ENCODE assay signal across 1 cellular context in the genomic region with DNA sequence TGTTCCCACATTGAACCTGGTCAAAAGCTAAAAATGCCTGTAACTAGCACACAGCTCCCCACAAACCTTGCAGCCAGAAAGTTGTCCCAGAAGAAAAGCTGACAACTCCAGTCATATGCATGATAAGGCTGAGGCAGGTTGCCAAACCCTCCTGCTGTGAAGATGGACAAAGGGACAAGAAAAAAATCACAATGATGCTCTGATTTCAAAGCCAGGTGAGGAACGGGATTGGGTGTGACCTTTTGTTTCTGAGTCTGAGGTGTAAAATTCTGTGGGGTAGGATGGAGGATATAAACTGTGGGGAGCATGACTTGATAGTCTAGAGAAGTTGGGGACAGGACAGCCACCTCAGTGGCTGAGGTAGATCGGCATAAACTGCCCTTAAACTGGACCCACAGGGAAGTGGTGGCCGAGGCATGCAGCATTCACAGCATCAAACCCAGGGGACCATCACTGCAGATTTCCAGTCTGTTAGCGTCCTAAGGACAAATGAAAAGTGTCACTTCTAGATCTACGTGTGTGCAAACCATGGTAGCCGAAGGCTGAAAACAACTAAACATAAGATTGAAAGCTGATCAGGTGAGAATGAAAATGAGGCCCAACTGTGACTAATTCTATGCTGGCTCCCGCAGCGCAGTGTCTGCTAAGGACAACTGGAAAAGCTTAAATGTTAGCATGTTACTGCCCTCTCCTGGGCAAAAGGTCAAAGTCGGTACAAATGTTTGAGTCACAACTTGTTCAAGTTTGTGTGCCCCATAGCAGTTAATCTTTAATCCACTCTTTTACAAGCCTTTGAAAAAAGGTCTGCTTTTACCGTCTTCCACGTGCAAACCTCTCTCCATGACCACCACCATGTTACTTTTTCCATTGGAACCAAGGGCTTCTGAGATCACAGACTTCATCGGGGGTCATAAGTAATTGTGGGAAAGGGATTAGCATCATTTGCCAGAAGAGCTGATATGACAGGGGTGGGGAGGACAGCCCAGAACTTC.
TF ChIP-seq lines count a peak whose summit lies in the region.

No MANE protein-coding gene starts in this region.

TF ChIP-seq in HCT116, 20 proteins besides CTCF, POLR2A, EP300 and RAD21 (continued from another document):
- TF ChIP-seq POLR2AphosphoS5 (IDR thresholded peaks at IDR 0.05; ENCODE audit: low read depth, low read length) (peak; percentile 28; the same call in 1 of the 2 replicates), CBX3 (IDR thresholded peaks at IDR 0.05; ENCODE audit: low read depth) (peak; percentile 64), JUND (IDR thresholded peaks at IDR 0.05) (peak; percentile 62; the same call in 1 of the 2 replicates)
